ENCODE assay signal across 13 cellular contexts in the genomic region with DNA sequence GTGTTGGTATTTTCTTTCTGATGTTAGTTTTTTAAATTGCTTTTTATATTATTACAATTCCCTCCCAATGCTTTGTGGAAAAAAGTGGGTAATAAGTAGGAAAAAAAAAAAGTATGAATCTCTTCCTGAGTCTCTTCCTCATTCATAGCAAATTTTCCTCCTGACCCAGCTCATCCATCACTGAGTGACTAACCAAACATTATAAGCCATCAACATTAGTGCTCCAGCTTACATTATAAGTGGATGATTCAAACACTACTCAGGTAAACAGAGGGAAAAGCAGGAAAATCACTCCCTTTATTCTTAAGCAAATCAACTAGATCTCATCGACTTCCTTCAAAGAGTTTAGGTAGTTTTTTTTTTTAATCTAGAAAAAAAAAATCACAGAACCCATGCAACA.
"Had no signal": no experiment of that assay in that cellular context is flagged by ENCODE, and none has a peak within 500 bp of the region (broad histone marks: within the 10 kb centered on the region; RNA-seq: fewer than 3 reads in every experiment).

No MANE protein-coding gene starts in this region.

- H3K4me1 ChIP-seq: breast epithelium, left ventricle myocardium inferior, upper lobe of right lung had no signal

- H3K27ac ChIP-seq: breast epithelium, left ventricle myocardium inferior, thoracic aorta, upper lobe of right lung had no signal

- ATAC-seq: natural killer cell treated with Interleukin-12 subunit alpha and Interleukin-12 subunit beta and Interleukin-15 and Interleukin-18, amount 100 ng/mL, for 72 hours; upper lobe of right lung had no signal

- DNase-seq: activated CD4-positive, alpha-beta T cell treated with anti-CD3 and anti-CD28 coated beads, Interleukin-2, amount 10 ng/mL, durations not matched to agents 7 days and 5 days; activated CD8-positive, alpha-beta memory T cell treated with anti-CD3 and anti-CD28 coated beads, Interleukin-2, amount 50 U/mL, for 48 hours; activated naive CD8-positive, alpha-beta T cell treated with anti-CD3 and anti-CD28 coated beads, Interleukin-2, amount 10 ng/mL, durations not matched to agents 7 days and 5 days; anterior cingulate cortex; left ventricle myocardium inferior; retina; stimulated activated CD4-positive, alpha-beta T cell treated with anti-CD3 and anti-CD28 coated beads, Interleukin-12 subunit alpha, Interleukin-12 subunit beta, amount 100 ng/mL, for 4 hours; stimulated activated CD4-positive, alpha-beta T cell treated with anti-CD3 and anti-CD28 coated beads, Interleukin-2, amount 100 ng/mL, for 24 hours; T-helper 9 cell; upper lobe of right lung had no signal

- H3K9me3 ChIP-seq: thoracic aorta, upper lobe of right lung had no signal

- H3K27me3 ChIP-seq: breast epithelium, upper lobe of right lung had no signal

- H3K36me3 ChIP-seq: breast epithelium, left ventricle myocardium inferior, thoracic aorta, upper lobe of right lung had no signal

- H3K4me3 ChIP-seq: breast epithelium, left ventricle myocardium inferior, thoracic aorta, upper lobe of right lung had no signal
